ENCODE assay signal across 35 cellular contexts in genomic region chr2:47606172-47606571, GRCh38. TPM values are rescaled to one million over a fixed set of nuclear protein-coding genes. Genes with fewer than 3 reads are reported as not detected.
DNase-seq lines count a peak whose midpoint lies in the region; ATAC-seq, FAIRE-seq and TF ChIP-seq lines count a peak whose summit lies in the region.
"Had no signal": no experiment of that assay in that cellular context is flagged by ENCODE, and none has a peak within 500 bp of the region (broad histone marks: within the 10 kb centered on the region; RNA-seq: fewer than 3 reads in every experiment).

No MANE protein-coding gene starts in this region.

- TF ChIP-seq EP300 in K562 (IDR thresholded peaks at IDR 0.05; ENCODE audit: low read length): no peak

- H3K79me2 ChIP-seq in K562 (ENCODE audit: control insufficient read depth, insufficient read depth, low read length): no peaks in the 10 kb centered on the region

- TF ChIP-seq RAD21 in K562 (CRISPR knock-in tag; conservative IDR thresholded peaks at IDR 0.05 in 1 of 2, IDR thresholded peaks at IDR 0.05 in 1 of 2): no peak

- H3K27me3 ChIP-seq in K562 (ENCODE audit: control insufficient read depth in 2 of 2, insufficient read depth in 2 of 2, low read length in 2 of 2): peaks cover 18 to 56% of the 10 kb centered on the region in 2 experiments; a peak in 4 of 5 replicates
- H3K27me3 ChIP-seq: BE2C; BLaER1; BLaER1 treated with 17β-estradiol and CSF1 and Interleukin-3, amounts not matched to agents 10 nM and 100 nM had no signal

- H3K9me3 ChIP-seq in K562 (replicated peaks; ENCODE audit: control insufficient read depth, insufficient read depth, low read depth, low read length): no peaks in the 10 kb centered on the region
- H3K9me3 ChIP-seq: A549, BE2C, BLaER1 had no signal

- H3K9me1 ChIP-seq in K562 (ENCODE audit: control insufficient read depth, insufficient read depth, low read length): no peaks in the 10 kb centered on the region

- H3K9ac ChIP-seq in K562 (ENCODE audit: insufficient read depth in 1 of 2, low read depth in 2 of 2, low read length in 2 of 2): no peak overlapping the region
- H3K9ac ChIP-seq: BLaER1; BLaER1 treated with 17β-estradiol and CSF1 and Interleukin-3, amounts not matched to agents 10 nM and 100 nM had no signal

- no peak for TF ChIP-seq CTCF in GM13976 (IDR thresholded peaks at IDR 0.05; ENCODE audit: borderline replicate concordance, control extremely low read depth, extremely low read depth, insufficient read depth, missing control alignments)
- no peak for TF ChIP-seq CTCF in K562 (IDR thresholded peaks at IDR 0.05 in 2 of 3, conservative IDR thresholded peaks at IDR 0.05 in 1 of 3; ENCODE audit: insufficient read depth in 2 of 3, low read depth in 1 of 3, low read length in 3 of 3)

- in situ Hi-C loops in GM13976 (cut with MboI; ENCODE audit: low sequenced_read_pairs, unreplicated experiment): no loop called here
- in situ Hi-C loops in K562 (cut with MboI): no loop called here

- DNase-seq in GM13976 (ENCODE audit: low spot score) (peak; percentile 4), K562 (ENCODE audit: extremely low read depth in 1 of 4, low spot score in 3 of 4) (no peak), NCI-H524 (lab: John Stamatoyannopoulos, UW) (no peak)
- DNase-seq: 8988T; ACHN; AML-193; BE2C; C1 segment of cervical spinal cord; Calu3; CD4-positive, alpha-beta memory T cell; CD4-positive, alpha-beta T cell; CD4-positive, CD25-positive, alpha-beta regulatory T cell; CD8-positive, alpha-beta memory T cell; CD8-positive, alpha-beta T cell; COR-L47; DMS 273 treated with DMSO at 0.1 percent for 48 hours; DMS153; DMS53; DMS79; DMS79 treated with DMSO at 0.1 percent for 48 hours; DND-41; EL had no signal

- POLR2A ChIA-PET in K562 (lab: Yijun Ruan, JAX): interaction anchor here (1.1 kb wide), 1 partner anchor 10 kb away, joined by 5 read pairs; no protein-coding TSS in a partner anchor

- CTCF ChIA-PET in K562 (lab: Yijun Ruan, JAX; ENCODE audit: low intra/inter-chr PET ratio): no interaction called here

- ATAC-seq in K562 (no peak), HG02970 (IDR thresholded peaks at IDR 0.05; ENCODE audit: low FRiP score, unreplicated experiment) (no peak)
- ATAC-seq: A549; CD8-positive, alpha-beta T cell had no signal

- no peak overlapping the region for H3K4me3 ChIP-seq in K562
- H3K4me3 ChIP-seq: A549; BLaER1; BLaER1 treated with 17β-estradiol and CSF1 and Interleukin-3, amounts not matched to agents 10 nM and 100 nM had no signal

- H4K20me1 ChIP-seq in K562 (replicated peaks; ENCODE audit: control insufficient read depth, insufficient read depth, low read length): no peaks in the 10 kb centered on the region
- H4K20me1 ChIP-seq: BLaER1; BLaER1 treated with 17β-estradiol and CSF1 and Interleukin-3, amounts not matched to agents 10 nM and 100 nM had no signal

- H3K4me2 ChIP-seq in K562 (ENCODE audit: insufficient read depth, low read length): no peak overlapping the region
- H3K4me2 ChIP-seq: A549; BLaER1; BLaER1 treated with 17β-estradiol and CSF1 and Interleukin-3, amounts not matched to agents 10 nM and 100 nM had no signal

- WGBS in K562 (ENCODE audit: insufficient coverage, low coverage, missing lambda C conversion rate): 0% methylated on average over 3 of the region's 3 CpGs

- BruUV-seq in K562 (replicated peaks; lab: Mats Ljungman, UMichigan): no TSS peak

- no peaks in the 10 kb centered on the region for H3K4me1 ChIP-seq in K562 (replicated peaks in 1 of 2; ENCODE audit: control insufficient read depth in 2 of 2, insufficient read depth in 2 of 2, low read length in 2 of 2)
- H3K4me1 ChIP-seq: A549; BE2C; BLaER1; BLaER1 treated with 17β-estradiol and CSF1 and Interleukin-3, amounts not matched to agents 10 nM and 100 nM; Caco-2 had no signal

- no peak overlapping the region for H3K27ac ChIP-seq in K562 (ENCODE audit: extremely low read depth, low read depth, low read length)
- H3K27ac ChIP-seq: 22Rv1; A549; BLaER1; BLaER1 treated with 17β-estradiol and CSF1 and Interleukin-3, amounts not matched to agents 10 nM and 100 nM; C4-2B had no signal

- TF ChIP-seq POLR2A in K562 (conservative IDR thresholded peaks at IDR 0.05): no peak

- no peak overlapping the region for H2AFZ ChIP-seq in K562 (ENCODE audit: low read depth, low read length)

- intact Hi-C loops in K562 (cut with micrococcal nuclease): no loop called here

- no peaks in the 10 kb centered on the region for H3K36me3 ChIP-seq in K562 (ENCODE audit: control insufficient read depth, insufficient read depth, low read length)
- H3K36me3 ChIP-seq: BE2C; BLaER1; BLaER1 treated with 17β-estradiol and CSF1 and Interleukin-3, amounts not matched to agents 10 nM and 100 nM had no signal

- no peak for FAIRE-seq in K562 (lab: Jason Lieb, UNC)
- FAIRE-seq: A204.1, A549, D721Med had no signal

TF ChIP-seq in K562, 482 proteins besides CTCF, POLR2A, EP300 and RAD21:
- peak; percentile 97 for TF ChIP-seq DACH1 (IDR thresholded peaks at IDR 0.05; ENCODE audit: partially characterized antibody)
- TF ChIP-seq TAF9B (IDR thresholded peaks at IDR 0.05; ENCODE audit: partially characterized antibody): no peak

RNA-seq across cellular contexts. Expression of gene KCNK12, which starts 35.4 kb away (rescaled TPM):
- not detected in 2 replicates for total RNA-seq in K562 (2011; cell fraction: chromatin; rRNA removed; ENCODE audit: low replicate concordance)
- under 0.01 TPM in 1 of 2 replicates, not detected in the other for total RNA-seq in K562 (2011; cell fraction: nucleolus; rRNA removed)
- 0.15 TPM in 1 of 2 replicates, not detected in the other for total RNA-seq in K562 (2011; cell fraction: nucleoplasm; rRNA removed)
- total RNA-seq in K562 (2014; rRNA removed) (not detected in 2 replicates), K562 (2014; rRNA removed; fragmentation: Illumina TruSeq; extraction: Trizol) (not detected in 2 replicates), K562 (2015; rRNA removed; fragmentation: Illumina TruSeq; extraction: Trizol) (not detected in 2 replicates), K562 (2021) (not detected in 2 replicates)
- polyA plus RNA-seq in K562 (2011; rRNA removed) (not detected in 2 replicates), K562 (2014; fragmentation: Illumina TruSeq; extraction: Trizol) (not detected in 2 replicates), K562 (2014; fragmentation: Nextera tagmentation; extraction: Ambion mirVana) (under 1 TPM in 1 of 2 experiments, not detected in 1; 0.04 TPM), K562 (2014; rRNA removed) (not detected in 2 replicates)
- polyA plus RNA-seq in K562 (2011; cell fraction: cytosol; rRNA removed): not detected in 2 replicates
- not detected in 2 replicates for polyA plus RNA-seq in K562 (2011; cell fraction: nucleus; rRNA removed)
- polyA plus RNA-seq in K562 (2012): 0.13 and 0.22 TPM in 2 replicates
- not detected in 2 replicates for polyA minus RNA-seq in K562 (2011; rRNA and poly(A)+ RNA removed)
- not detected in 2 replicates for polyA minus RNA-seq in K562 (2011; cell fraction: cytosol; rRNA and poly(A)+ RNA removed)
- under 0.01 and 0.11 TPM in 2 replicates for polyA minus RNA-seq in K562 (2011; cell fraction: nucleus; rRNA and poly(A)+ RNA removed)
- total RNA-seq: A172, A673, Caco-2, Calu3 had no signal
- polyA plus RNA-seq: BJ, CD14-positive monocyte had no signal
